In genomic region chr9:72982161-72982799, GRCh38 we compare ENCODE assay signal across 22 cellular contexts. TPM values are rescaled to one million over a fixed set of nuclear protein-coding genes. Genes with fewer than 3 reads are reported as not detected.
A peak's percentile ranks its signal among the peaks of the same experiment; 100 is the strongest.
DNase-seq lines count a peak whose midpoint lies in the region; ATAC-seq and TF ChIP-seq lines count a peak whose summit lies in the region.
"Had no signal": no experiment of that assay in that cellular context is flagged by ENCODE, and none has a peak within 500 bp of the region (broad histone marks: within the 10 kb centered on the region; RNA-seq: fewer than 3 reads in every experiment).

No MANE protein-coding gene starts in this region.

- ATAC-seq in SK-N-SH treated with all-trans-retinoic acid at 6 μM for 48 hours (no peak), HG03565 (IDR thresholded peaks at IDR 0.05; ENCODE audit: unreplicated experiment) (no peak)
- ATAC-seq: activated CD8-positive, alpha-beta T cell treated with anti-CD3 and anti-CD28 coated beads for 36 hours; mucosa of descending colon; T-helper 17 cell; WTC11 had no signal

- no peaks in the 10 kb centered on the region for H3F3A ChIP-seq in SK-N-SH (replicated peaks; ENCODE audit: insufficient read depth)
- no peaks in the 10 kb centered on the region for H3F3A ChIP-seq in smooth muscle cell (ENCODE audit: low read depth)

- H3K9ac ChIP-seq in SK-N-SH, result no peak overlapping the region
- H3K9ac ChIP-seq in smooth muscle cell (ENCODE audit: low read depth), result no peak overlapping the region
- H3K9ac ChIP-seq: BLaER1 treated with 17β-estradiol and CSF1 and Interleukin-3, amounts not matched to agents 10 nM and 100 nM; neural progenitor cell had no signal

- no peak overlapping the region for H3K4me2 ChIP-seq in SK-N-SH
- peak overlapping the region; percentile 62 for H3K4me2 ChIP-seq in smooth muscle cell
- H3K4me2 ChIP-seq: BLaER1 treated with 17β-estradiol and CSF1 and Interleukin-3, amounts not matched to agents 10 nM and 100 nM; neural progenitor cell had no signal

- no peak for DNase-seq in SK-N-SH
- peak; percentile 44 for DNase-seq in amniotic epithelial cell (ENCODE audit: low read depth)
- peak; percentile 10 for DNase-seq in kidney glomerular epithelial cell (lab: John Stamatoyannopoulos, UW)
- no peak for DNase-seq in smooth muscle cell (lab: John Stamatoyannopoulos, UW; ENCODE audit: unreplicated experiment)
- DNase-seq in SKM-1 (lab: John Stamatoyannopoulos, UW; ENCODE audit: unreplicated experiment), result no peak
- no peak for DNase-seq in amniotic stem cell (lab: John Stamatoyannopoulos, UW)
- DNase-seq: activated CD8-positive, alpha-beta T cell treated with anti-CD3 and anti-CD28 coated beads for 36 hours; activated gamma-delta T cell treated with Interleukin-2 at 50 U/mL for 16 hours; GDM1; Karpas-422; mucosa of descending colon; NCI-H1048; NCI-H187 treated with DMSO at 0.1 percent for 48 hours; stimulated activated CD4-positive, alpha-beta T cell treated with anti-CD3 and anti-CD28 coated beads, Interleukin-12 subunit alpha, Interleukin-12 subunit beta, amount 100 ng/mL, for 4 hours; T-helper 17 cell had no signal

- H2AFZ ChIP-seq in SK-N-SH (ENCODE audit: low read depth) (no peak overlapping the region), smooth muscle cell (ENCODE audit: low read depth) (no peak overlapping the region)
- H2AFZ ChIP-seq: neural progenitor cell had no signal

- H4K20me1 ChIP-seq in SK-N-SH (ENCODE audit: insufficient read depth) (no peaks in the 10 kb centered on the region), smooth muscle cell (ENCODE audit: low read depth) (no peaks in the 10 kb centered on the region)
- H4K20me1 ChIP-seq: BLaER1 treated with 17β-estradiol and CSF1 and Interleukin-3, amounts not matched to agents 10 nM and 100 nM had no signal

- H3K27me3 ChIP-seq in SK-N-SH (ENCODE audit: insufficient read depth) (no peaks in the 10 kb centered on the region; the same call in 1 of the 2 replicates), smooth muscle cell (ENCODE audit: low read depth) (no peaks in the 10 kb centered on the region)
- H3K27me3 ChIP-seq: BLaER1 treated with 17β-estradiol and CSF1 and Interleukin-3, amounts not matched to agents 10 nM and 100 nM; neural progenitor cell; vagina had no signal

- CTCF ChIA-PET in SK-N-SH (lab: Yijun Ruan, JAX), result no interaction called here

- no peaks in the 10 kb centered on the region for H3K79me2 ChIP-seq in SK-N-SH (ENCODE audit: insufficient read depth)
- H3K79me2 ChIP-seq in smooth muscle cell (ENCODE audit: low read depth), result no peaks in the 10 kb centered on the region

- H3K4me3 ChIP-seq in SK-N-SH (ENCODE audit: low read depth in 2 of 2, low read length in 1 of 2) (no peak overlapping the region), smooth muscle cell (no peak overlapping the region)
- H3K4me3 ChIP-seq: BLaER1 treated with 17β-estradiol and CSF1 and Interleukin-3, amounts not matched to agents 10 nM and 100 nM; mucosa of descending colon; neural progenitor cell; vagina had no signal

- no peak for TF ChIP-seq RAD21 in SK-N-SH (IDR thresholded peaks at IDR 0.05; ENCODE audit: low read length)

- H3K27ac ChIP-seq in SK-N-SH (ENCODE audit: low read depth in 2 of 2, low read length in 1 of 2) (no peak overlapping the region), smooth muscle cell (ENCODE audit: low read depth) (no peak overlapping the region)
- H3K27ac ChIP-seq: BLaER1 treated with 17β-estradiol and CSF1 and Interleukin-3, amounts not matched to agents 10 nM and 100 nM; neural progenitor cell; vagina had no signal

- no peak for TF ChIP-seq EP300 in SK-N-SH (IDR thresholded peaks at IDR 0.05; ENCODE audit: borderline replicate concordance in 1 of 2, low read depth in 1 of 2, low read length in 1 of 2)

- H3K36me3 ChIP-seq in SK-N-SH (replicated peaks in 1 of 2; ENCODE audit: control insufficient read depth in 1 of 2, insufficient read depth in 2 of 2, low read length in 1 of 2) (no peaks in the 10 kb centered on the region), smooth muscle cell (ENCODE audit: low read depth) (no peaks in the 10 kb centered on the region)
- H3K36me3 ChIP-seq: BLaER1 treated with 17β-estradiol and CSF1 and Interleukin-3, amounts not matched to agents 10 nM and 100 nM; neural progenitor cell; vagina had no signal

- no peaks in the 10 kb centered on the region for H3K9me2 ChIP-seq in SK-N-SH

- POLR2A ChIA-PET in SK-N-SH (lab: Yijun Ruan, JAX), result no interaction called here

- TF ChIP-seq CTCF in SK-N-SH (IDR thresholded peaks at IDR 0.05) (no peak), smooth muscle cell (IDR thresholded peaks at IDR 0.05; ENCODE audit: borderline replicate concordance, insufficient read depth, poor library complexity, severe bottlenecking) (no peak)

- H3K4me1 ChIP-seq in SK-N-SH (ENCODE audit: control insufficient read depth in 1 of 2, insufficient read depth in 2 of 2, low read depth in 1 of 2, low read length in 1 of 2) (peaks cover 0 to 29% of the 10 kb centered on the region in 2 experiments; a peak in 1 of 4 replicates), smooth muscle cell (ENCODE audit: low read depth) (no peaks in the 10 kb centered on the region)
- H3K4me1 ChIP-seq: BLaER1 treated with 17β-estradiol and CSF1 and Interleukin-3, amounts not matched to agents 10 nM and 100 nM; neural progenitor cell had no signal

- 3% methylated on average over 5 of the region's 5 CpGs for WGBS in SK-N-SH (ENCODE audit: low lambda C conversion rate)
- WGBS in smooth muscle cell (ENCODE audit: low lambda C conversion rate), result 69% methylated on average over 5 of the region's 5 CpGs

- H3K9me3 ChIP-seq in SK-N-SH (no peaks in the 10 kb centered on the region), smooth muscle cell (replicated peaks; ENCODE audit: low read depth) (no peaks in the 10 kb centered on the region)
- H3K9me3 ChIP-seq: BLaER1 treated with 17β-estradiol and CSF1 and Interleukin-3, amounts not matched to agents 10 nM and 100 nM; mucosa of descending colon; vagina had no signal

TF ChIP-seq in SK-N-SH, 30 proteins besides CTCF, POLR2A, EP300 and RAD21:
- TF ChIP-seq MXI1 (IDR thresholded peaks at IDR 0.05; ENCODE audit: low read depth, low read length) (no peak), NFIC (IDR thresholded peaks at IDR 0.05; ENCODE audit: borderline replicate concordance) (0 out of 2 replicates have a peak, but pooled peaks have one; percentile 4), GATA2 (CRISPR knock-in tag; IDR thresholded peaks at IDR 0.05) (no peak)
TF ChIP-seq in SK-N-SH: peak in this region for 1.

TF ChIP-seq in SK-N-SH treated with all-trans-retinoic acid at 6 μM for 48 hours, 23 proteins besides CTCF, POLR2A, EP300 and RAD21 (continues in another document):
- no peak for TF ChIP-seq ISL1 (CRISPR knock-in tag; IDR thresholded peaks at IDR 0.05)
- TF ChIP-seq ZFP30 (CRISPR knock-in tag; IDR thresholded peaks at IDR 0.05), result no peak
- TF ChIP-seq TCF4 (CRISPR knock-in tag; IDR thresholded peaks at IDR 0.05; ENCODE audit: borderline replicate concordance), result no peak
- TF ChIP-seq POU6F1 (CRISPR knock-in tag; IDR thresholded peaks at IDR 0.05; ENCODE audit: borderline replicate concordance, low read depth), result no peak
- TF ChIP-seq, protein P1, sequence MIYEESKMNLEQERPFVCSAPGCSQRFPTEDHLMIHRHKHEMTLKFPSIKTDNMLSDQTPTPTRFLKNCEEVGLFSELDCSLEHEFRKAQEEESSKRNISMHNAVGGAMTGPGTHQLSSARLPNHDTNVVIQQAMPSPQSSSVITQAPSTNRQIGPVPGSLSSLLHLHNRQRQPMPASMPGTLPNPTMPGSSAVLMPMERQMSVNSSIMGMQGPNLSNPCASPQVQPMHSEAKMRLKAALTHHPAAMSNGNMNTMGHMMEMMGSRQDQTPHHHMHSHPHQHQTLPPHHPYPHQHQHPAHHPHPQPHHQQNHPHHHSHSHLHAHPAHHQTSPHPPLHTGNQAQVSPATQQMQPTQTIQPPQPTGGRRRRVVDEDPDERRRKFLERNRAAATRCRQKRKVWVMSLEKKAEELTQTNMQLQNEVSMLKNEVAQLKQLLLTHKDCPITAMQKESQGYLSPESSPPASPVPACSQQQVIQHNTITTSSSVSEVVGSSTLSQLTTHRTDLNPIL (CRISPR knock-in tag; IDR thresholded peaks at IDR 0.05; ENCODE audit: low read depth), result no peak
- TF ChIP-seq ARNTL (CRISPR knock-in tag; IDR thresholded peaks at IDR 0.05; ENCODE audit: borderline replicate concordance, low read depth), result no peak
- TF ChIP-seq, protein P2, sequence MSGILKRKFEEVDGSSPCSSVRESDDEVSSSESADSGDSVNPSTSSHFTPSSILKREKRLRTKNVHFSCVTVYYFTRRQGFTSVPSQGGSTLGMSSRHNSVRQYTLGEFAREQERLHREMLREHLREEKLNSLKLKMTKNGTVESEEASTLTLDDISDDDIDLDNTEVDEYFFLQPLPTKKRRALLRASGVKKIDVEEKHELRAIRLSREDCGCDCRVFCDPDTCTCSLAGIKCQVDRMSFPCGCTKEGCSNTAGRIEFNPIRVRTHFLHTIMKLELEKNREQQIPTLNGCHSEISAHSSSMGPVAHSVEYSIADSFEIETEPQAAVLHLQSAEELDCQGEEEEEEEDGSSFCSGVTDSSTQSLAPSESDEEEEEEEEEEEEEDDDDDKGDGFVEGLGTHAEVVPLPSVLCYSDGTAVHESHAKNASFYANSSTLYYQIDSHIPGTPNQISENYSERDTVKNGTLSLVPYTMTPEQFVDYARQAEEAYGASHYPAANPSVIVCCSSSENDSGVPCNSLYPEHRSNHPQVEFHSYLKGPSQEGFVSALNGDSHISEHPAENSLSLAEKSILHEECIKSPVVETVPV (CRISPR knock-in tag; IDR thresholded peaks at IDR 0.05), result no peak
- no peak for TF ChIP-seq ZNF8 (CRISPR knock-in tag; IDR thresholded peaks at IDR 0.05)
- no peak for TF ChIP-seq ZFP3 (CRISPR knock-in tag; IDR thresholded peaks at IDR 0.05)
- TF ChIP-seq TOX (CRISPR knock-in tag; IDR thresholded peaks at IDR 0.05; ENCODE audit: borderline replicate concordance), result no peak
- no peak for TF ChIP-seq CSDC2 (CRISPR knock-in tag; IDR thresholded peaks at IDR 0.05)
- no peak for TF ChIP-seq ZNF70 (CRISPR knock-in tag; IDR thresholded peaks at IDR 0.05)

RNA-seq across cellular contexts. Expression of gene ALDH1A1, which starts 29.4 kb away (rescaled TPM):
- polyA plus RNA-seq in SK-N-SH (2012; rRNA removed) (0.03 and 0.23 TPM in 2 replicates), smooth muscle cell (0.07 TPM in 1 of 2 replicates, not detected in the other)
- polyA plus RNA-seq in SK-N-SH (2012; cell fraction: cytosol; rRNA removed), result 0.04 and 0.08 TPM in 2 replicates
- polyA plus RNA-seq in SK-N-SH (2012; cell fraction: nucleus; rRNA removed), result not detected in 2 replicates
- total RNA-seq in smooth muscle cell, result 0.09 and 0.54 TPM in 2 replicates
- total RNA-seq: A172; activated CD8-positive, alpha-beta T cell treated with anti-CD3 and anti-CD28 coated beads for 36 hours had no signal

Comparison
In these comparisons a context has a peak if more than half of its experiments do, and no peak if none do; other contexts are left out.
1. DNase-seq: peak in amniotic epithelial cell (single experiment) and kidney glomerular epithelial cell (single experiment); none in SK-N-SH (single experiment), smooth muscle cell (single experiment), SKM-1 (single experiment) and amniotic stem cell (single experiment).